Comparison of ENCODE assay signal across 9 cellular contexts in the genomic region with DNA sequence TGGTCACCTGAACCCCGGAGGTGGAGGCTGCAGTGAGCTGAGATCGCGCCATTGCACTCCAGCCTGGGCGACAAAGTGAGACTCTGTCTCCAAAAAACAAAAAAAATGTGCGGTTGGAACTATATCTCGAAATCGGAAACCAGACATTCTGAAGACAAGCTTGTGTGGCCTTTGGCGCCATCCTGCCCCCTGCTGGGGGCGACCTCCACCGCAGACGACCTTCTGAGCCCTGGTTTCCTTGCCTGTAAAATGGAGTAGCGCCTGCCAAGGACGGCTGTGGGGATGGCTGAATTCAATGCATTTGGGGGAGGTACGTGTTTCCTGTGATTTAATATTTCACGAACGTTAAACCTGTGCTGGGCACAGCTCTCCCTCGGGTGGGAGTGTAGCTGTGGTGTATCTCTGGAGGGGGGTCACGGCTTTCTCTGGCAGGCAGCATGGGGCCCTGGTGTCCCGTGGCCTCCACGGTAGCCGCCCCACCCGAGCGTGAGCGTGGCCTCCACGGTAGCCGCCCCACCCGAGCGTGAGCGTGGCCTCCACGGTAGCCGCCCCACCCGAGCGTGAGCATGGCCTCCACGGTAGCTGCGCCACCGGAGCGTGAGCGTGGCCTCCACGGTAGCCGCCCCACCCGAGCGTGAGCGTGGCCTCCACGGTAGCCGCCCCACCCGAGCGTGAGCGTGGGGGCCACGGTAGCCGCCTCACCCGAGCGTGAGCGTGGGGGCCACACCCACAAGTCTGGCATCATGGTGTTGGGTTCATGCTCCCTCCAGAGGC. TPM values are rescaled to one million over a fixed set of nuclear protein-coding genes. Genes with fewer than 3 reads are reported as not detected.
DNase-seq lines count a peak whose midpoint lies in the region; ATAC-seq and TF ChIP-seq lines count a peak whose summit lies in the region.
"Had no signal": no experiment of that assay in that cellular context is flagged by ENCODE, and none has a peak within 500 bp of the region (broad histone marks: within the 10 kb centered on the region; RNA-seq: fewer than 3 reads in every experiment).

No MANE protein-coding gene starts in this region.

- intact Hi-C loops in gastrocnemius medialis (cut with DNase I; ENCODE audit: low total_unique reads) = no loop called here

- H3K36me3 Mint-ChIP-seq in GM23338 (ENCODE audit: low read depth) = no peaks in the 10 kb centered on the region

- peak; percentile 63 to 73 for TF ChIP-seq CTCF in GM23338 (conservative IDR thresholded peaks at IDR 0.05; ENCODE audit: low read depth in 2 of 2)
- peak; percentile 47 for TF ChIP-seq CTCF in kidney epithelial cell (IDR thresholded peaks at IDR 0.05; ENCODE audit: insufficient read depth, low read length, poor library complexity, severe bottlenecking)
- peak in 2 of 5 experiments; percentile 19 to 22 for TF ChIP-seq CTCF in gastrocnemius medialis (IDR thresholded peaks at IDR 0.05 in 4 of 5, conservative IDR thresholded peaks at IDR 0.05 in 1 of 5)

- H2AFZ ChIP-seq in GM23338 = no peak overlapping the region

- no peak overlapping the region for H3K4me3 Mint-ChIP-seq in GM23338

- H3K4me1 ChIP-seq in GM23338 (ENCODE audit: insufficient read depth) (0 out of 2 replicates have a peak, but pooled peaks cover 4% of the 10 kb centered on the region), gastrocnemius medialis (no peaks in the 10 kb centered on the region)

- in situ Hi-C loops in gastrocnemius medialis (cut with MboI; ENCODE audit: low sequenced_read_pairs in 4 of 4) = no loop called here

- peaks cover 2% of the 10 kb centered on the region; the same call in 2 of the 3 replicates for H3K4me1 Mint-ChIP-seq in GM23338

- DNase-seq in CMK (ENCODE audit: low read depth) (peak; percentile 65), GM23338 (ENCODE audit: low spot score) (peak; percentile 68), kidney epithelial cell (ENCODE audit: low read depth) (no peak), gastrocnemius medialis (no peak), NCI-H146 treated with DMSO at 0.1 percent for 48 hours (lab: John Stamatoyannopoulos, UW; ENCODE audit: unreplicated experiment) (no peak)
- peak; percentile 26 to 29 for DNase-seq in activated CD4-positive, alpha-beta T cell treated with anti-CD3 and anti-CD28 coated beads, Interleukin-2, amount 50 U/mL, for 48 hours

- H3K9me3 Mint-ChIP-seq in GM23338 = no peaks in the 10 kb centered on the region; the same call in 2 of the 3 replicates

- H4K20me1 ChIP-seq in GM23338 (replicated peaks; ENCODE audit: insufficient read depth) = no peaks in the 10 kb centered on the region

- ATAC-seq in GM23338 (no peak), gastrocnemius medialis (no peak), HG03159 (IDR thresholded peaks at IDR 0.05; ENCODE audit: unreplicated experiment) (no peak)

- peaks cover 74% of the 10 kb centered on the region for H3K27me3 Mint-ChIP-seq in GM23338 (ENCODE audit: insufficient read depth, low read depth, poor library complexity)

- H3K9me3 ChIP-seq in gastrocnemius medialis = no peaks in the 10 kb centered on the region
- H3K9me3 ChIP-seq: SJSA1 had no signal

- H3K79me2 ChIP-seq in GM23338 (replicated peaks; ENCODE audit: insufficient read depth) = no peaks in the 10 kb centered on the region

- H3F3A ChIP-seq in GM23338 (replicated peaks; ENCODE audit: low read depth) = 0 out of 2 replicates have a peak, but pooled peaks cover 4% of the 10 kb centered on the region

- H3K4me3 ChIP-seq in GM23338 = no peak overlapping the region
- no peak overlapping the region for H3K4me3 ChIP-seq in kidney epithelial cell (ENCODE audit: low read depth, low read length)
- no peak overlapping the region for H3K4me3 ChIP-seq in gastrocnemius medialis
- H3K4me3 ChIP-seq: SJSA1 had no signal

- H3K4me2 ChIP-seq in GM23338 = no peak overlapping the region

- H3K27me3 ChIP-seq in GM23338 (ENCODE audit: insufficient read depth) (peaks cover 81% of the 10 kb centered on the region), kidney epithelial cell (ENCODE audit: control insufficient read depth, insufficient read depth, low read length) (peaks cover 6% of the 10 kb centered on the region), gastrocnemius medialis (no peaks in the 10 kb centered on the region)

- H3K9me2 ChIP-seq in GM23338 (ENCODE audit: insufficient read depth) = no peaks in the 10 kb centered on the region

- no peak overlapping the region for H3K27ac ChIP-seq in GM23338 (ENCODE audit: low read depth)
- H3K27ac ChIP-seq in gastrocnemius medialis = no peak overlapping the region
- H3K27ac ChIP-seq: SJSA1 had no signal

- no peaks in the 10 kb centered on the region for H3K36me3 ChIP-seq in GM23338 (ENCODE audit: insufficient read depth)
- no peaks in the 10 kb centered on the region for H3K36me3 ChIP-seq in kidney epithelial cell (ENCODE audit: control insufficient read depth, insufficient read depth, low read length)
- no peaks in the 10 kb centered on the region for H3K36me3 ChIP-seq in gastrocnemius medialis
- H3K36me3 ChIP-seq: SJSA1 had no signal

- no peak overlapping the region for H3K27ac Mint-ChIP-seq in GM23338

- TF ChIP-seq POLR2A in gastrocnemius medialis (IDR thresholded peaks at IDR 0.05) = no peak

TF ChIP-seq in GM23338, 12 proteins besides CTCF, POLR2A, EP300 and RAD21 (continues in another document):
- TF ChIP-seq, protein P1, sequence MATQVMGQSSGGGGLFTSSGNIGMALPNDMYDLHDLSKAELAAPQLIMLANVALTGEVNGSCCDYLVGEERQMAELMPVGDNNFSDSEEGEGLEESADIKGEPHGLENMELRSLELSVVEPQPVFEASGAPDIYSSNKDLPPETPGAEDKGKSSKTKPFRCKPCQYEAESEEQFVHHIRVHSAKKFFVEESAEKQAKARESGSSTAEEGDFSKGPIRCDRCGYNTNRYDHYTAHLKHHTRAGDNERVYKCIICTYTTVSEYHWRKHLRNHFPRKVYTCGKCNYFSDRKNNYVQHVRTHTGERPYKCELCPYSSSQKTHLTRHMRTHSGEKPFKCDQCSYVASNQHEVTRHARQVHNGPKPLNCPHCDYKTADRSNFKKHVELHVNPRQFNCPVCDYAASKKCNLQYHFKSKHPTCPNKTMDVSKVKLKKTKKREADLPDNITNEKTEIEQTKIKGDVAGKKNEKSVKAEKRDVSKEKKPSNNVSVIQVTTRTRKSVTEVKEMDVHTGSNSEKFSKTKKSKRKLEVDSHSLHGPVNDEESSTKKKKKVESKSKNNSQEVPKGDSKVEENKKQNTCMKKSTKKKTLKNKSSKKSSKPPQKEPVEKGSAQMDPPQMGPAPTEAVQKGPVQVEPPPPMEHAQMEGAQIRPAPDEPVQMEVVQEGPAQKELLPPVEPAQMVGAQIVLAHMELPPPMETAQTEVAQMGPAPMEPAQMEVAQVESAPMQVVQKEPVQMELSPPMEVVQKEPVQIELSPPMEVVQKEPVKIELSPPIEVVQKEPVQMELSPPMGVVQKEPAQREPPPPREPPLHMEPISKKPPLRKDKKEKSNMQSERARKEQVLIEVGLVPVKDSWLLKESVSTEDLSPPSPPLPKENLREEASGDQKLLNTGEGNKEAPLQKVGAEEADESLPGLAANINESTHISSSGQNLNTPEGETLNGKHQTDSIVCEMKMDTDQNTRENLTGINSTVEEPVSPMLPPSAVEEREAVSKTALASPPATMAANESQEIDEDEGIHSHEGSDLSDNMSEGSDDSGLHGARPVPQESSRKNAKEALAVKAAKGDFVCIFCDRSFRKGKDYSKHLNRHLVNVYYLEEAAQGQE (IDR thresholded peaks at IDR 0.05; ENCODE audit: unreplicated experiment) = no peak
- TF ChIP-seq, protein P2, sequence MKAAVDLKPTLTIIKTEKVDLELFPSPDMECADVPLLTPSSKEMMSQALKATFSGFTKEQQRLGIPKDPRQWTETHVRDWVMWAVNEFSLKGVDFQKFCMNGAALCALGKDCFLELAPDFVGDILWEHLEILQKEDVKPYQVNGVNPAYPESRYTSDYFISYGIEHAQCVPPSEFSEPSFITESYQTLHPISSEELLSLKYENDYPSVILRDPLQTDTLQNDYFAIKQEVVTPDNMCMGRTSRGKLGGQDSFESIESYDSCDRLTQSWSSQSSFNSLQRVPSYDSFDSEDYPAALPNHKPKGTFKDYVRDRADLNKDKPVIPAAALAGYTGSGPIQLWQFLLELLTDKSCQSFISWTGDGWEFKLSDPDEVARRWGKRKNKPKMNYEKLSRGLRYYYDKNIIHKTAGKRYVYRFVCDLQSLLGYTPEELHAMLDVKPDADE (IDR thresholded peaks at IDR 0.05) = no peak
- TF ChIP-seq JUNB (IDR thresholded peaks at IDR 0.05; ENCODE audit: unreplicated experiment) = no peak
- no peak for TF ChIP-seq EZH2 (IDR thresholded peaks at IDR 0.05; ENCODE audit: low read depth, unreplicated experiment)
- TF ChIP-seq CREB1 (CRISPR knock-in tag; IDR thresholded peaks at IDR 0.05; ENCODE audit: low read depth) = no peak
- no peak for TF ChIP-seq STAT1 (IDR thresholded peaks at IDR 0.05; ENCODE audit: unreplicated experiment)
- TF ChIP-seq ZNF114 (CRISPR knock-in tag; IDR thresholded peaks at IDR 0.05) = no peak
- no peak for TF ChIP-seq POLR2AphosphoS5 (IDR thresholded peaks at IDR 0.05; ENCODE audit: low read depth)

RNA-seq across cellular contexts. Expression of a gene that starts 55.3 kb away (rescaled TPM):
- total RNA-seq in GM23338 (2014; rRNA removed; shearing (Covaris generic)) = 1.7 TPM in 1 of 2 replicates, not detected in the other
- polyA plus RNA-seq in GM23338 (2016; fragmentation: Nextera tagmentation; extraction: Ambion mirVana) = not detected in 2 replicates
- total RNA-seq in kidney epithelial cell (not detected in 2 replicates), gastrocnemius medialis (under 1 TPM in 1 of 4 donors, not detected in 3; 0.83 TPM)
- total RNA-seq: SJSA1, temporal lobe had no signal

Comparison
In these comparisons a context has a peak if more than half of its experiments do, and no peak if none do; other contexts are left out.
1. DNase-seq: peak in CMK (single experiment), GM23338 (single experiment) and activated CD4-positive, alpha-beta T cell treated with anti-CD3 and anti-CD28 coated beads, Interleukin-2, amount 50 U/mL, for 48 hours (2 of 2); none in kidney epithelial cell (single experiment), gastrocnemius medialis (0 of 2) and NCI-H146 treated with DMSO at 0.1 percent for 48 hours (single experiment).